21 cellular contexts compared by ENCODE assay signal in the genomic region with DNA sequence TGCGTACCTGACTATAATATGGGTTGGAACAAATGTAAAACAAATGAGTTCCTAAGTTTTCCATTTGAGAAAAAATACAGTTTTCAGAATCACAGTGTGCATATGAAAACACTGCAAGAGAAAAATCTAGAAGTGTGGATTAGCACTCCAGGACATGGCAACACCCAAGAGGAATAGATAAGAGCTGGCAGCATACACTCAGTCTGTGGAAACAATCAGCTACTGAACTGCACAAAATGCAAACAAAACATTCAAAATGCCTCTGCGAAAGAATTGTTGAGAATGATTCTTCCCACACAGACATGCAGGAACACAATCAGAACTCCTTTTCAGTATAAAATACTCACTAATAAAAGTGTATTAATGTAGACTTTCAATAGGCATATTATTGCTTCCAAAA. TPM values are rescaled to one million over a fixed set of nuclear protein-coding genes. Genes with fewer than 3 reads are reported as not detected.
DNase-seq lines count a peak whose midpoint lies in the region; ATAC-seq and TF ChIP-seq lines count a peak whose summit lies in the region.
"Had no signal": no experiment of that assay in that cellular context is flagged by ENCODE, and none has a peak within 500 bp of the region (broad histone marks: within the 10 kb centered on the region; RNA-seq: fewer than 3 reads in every experiment).

No MANE protein-coding gene starts in this region.

- DNase-seq in Right ventricle myocardium inferior (ENCODE audit: missing footprints) (no peak), cardiac septum (ENCODE audit: low spot score) (no peak), globus pallidus (ENCODE audit: low spot score) (peak; percentile 77), mucosa of descending colon (no peak), NCI-H2196 treated with DMSO at 0.1 percent for 48 hours (lab: John Stamatoyannopoulos, UW; ENCODE audit: unreplicated experiment) (no peak)
- no peak for DNase-seq in activated naive CD4-positive, alpha-beta T cell (lab: John Stamatoyannopoulos, UW)
- DNase-seq: 8988T, COR-L47, DMS153, GDM1, GOT3, Kasumi-1, MG63, NCI-H1048, NCI-H1436, NCI-H1930, NCI-H345, Peyer's patch had no signal

- intact Hi-C loops in Right ventricle myocardium inferior (cut with DNase I) (loop anchor here (5.0 kb wide), 1 partner anchor 45 kb away; no protein-coding TSS in a partner anchor), cardiac septum (cut with DNase I) (no loop called here), mucosa of descending colon (cut with DNase I, micrococcal nuclease) (no loop called here)

- no peak overlapping the region for H3K4me3 ChIP-seq in mucosa of descending colon
- H3K4me3 ChIP-seq: MG63, Peyer's patch had no signal

- ATAC-seq in Right ventricle myocardium inferior, result peak; percentile 48
- peak; percentile 22 for ATAC-seq in mucosa of descending colon
- no peak for ATAC-seq in HG02798 (IDR thresholded peaks at IDR 0.05; ENCODE audit: poor library complexity, unreplicated experiment)
- ATAC-seq: HCT116 had no signal

- peak overlapping the region; percentile 88 for H3K27ac ChIP-seq in temporal lobe (ENCODE audit: low read depth, low read length)

- H3K9me3 ChIP-seq in mucosa of descending colon, result no peaks in the 10 kb centered on the region
- H3K9me3 ChIP-seq: MG63, Peyer's patch had no signal

- peaks cover 9% of the 10 kb centered on the region for H3K4me1 ChIP-seq in mucosa of descending colon (ENCODE audit: low read depth)

- TF ChIP-seq CTCF in mucosa of descending colon (IDR thresholded peaks at IDR 0.05), result no peak

- no peaks in the 10 kb centered on the region for H3K36me3 ChIP-seq in mucosa of descending colon (ENCODE audit: low read depth)
- H3K36me3 ChIP-seq: MG63 had no signal

RNA-seq across cellular contexts. Expression of a gene that starts 39.9 kb away (rescaled TPM):
- total RNA-seq in Right ventricle myocardium inferior (14.6 TPM), cardiac septum (22.1 TPM), mucosa of descending colon (10 to 100 TPM; 40.3 to 92.0 (median 41.1) TPM), temporal lobe (151 TPM)
